8 cellular contexts compared by ENCODE assay signal in genomic region chr12:89756638-89757321, GRCh38. TPM values are rescaled to one million over a fixed set of nuclear protein-coding genes. Genes with fewer than 3 reads are reported as not detected.
DNase-seq lines count a peak whose midpoint lies in the region; ATAC-seq and TF ChIP-seq lines count a peak whose summit lies in the region.

No MANE protein-coding gene starts in this region.

- H3K4me1 ChIP-seq in smooth muscle cell (ENCODE audit: low read depth) = no peaks in the 10 kb centered on the region

- DNase-seq in EL = peak; percentile 97
- peak; percentile 82 to 97 for DNase-seq in SW 1271 (lab: John Stamatoyannopoulos, UW)
- DNase-seq in fibroblast of villous mesenchyme (ENCODE audit: low read depth) = peak; percentile 99
- DNase-seq in smooth muscle cell (lab: John Stamatoyannopoulos, UW; ENCODE audit: unreplicated experiment) = no peak
- no peak for DNase-seq in NCI-H2227 treated with DMSO at 0.1 percent for 48 hours (lab: John Stamatoyannopoulos, UW)
- no peak for DNase-seq in NCI-H748 (lab: John Stamatoyannopoulos, UW; ENCODE audit: unreplicated experiment)

- H3K27me3 ChIP-seq in smooth muscle cell (ENCODE audit: low read depth) = no peaks in the 10 kb centered on the region

- no peak for TF ChIP-seq CTCF in fibroblast of villous mesenchyme (IDR thresholded peaks at IDR 0.05; ENCODE audit: insufficient read depth, low read depth, low read length)
- TF ChIP-seq CTCF in smooth muscle cell (IDR thresholded peaks at IDR 0.05; ENCODE audit: borderline replicate concordance, insufficient read depth, poor library complexity, severe bottlenecking) = no peak

- H3K9me3 ChIP-seq in smooth muscle cell (replicated peaks; ENCODE audit: low read depth) = no peaks in the 10 kb centered on the region

- ATAC-seq in GM19438 (IDR thresholded peaks at IDR 0.05; ENCODE audit: low read depth, unreplicated experiment) (peak; percentile 95), HG03432 (IDR thresholded peaks at IDR 0.05; ENCODE audit: unreplicated experiment) (peak; percentile 95)

- H2AFZ ChIP-seq in smooth muscle cell (ENCODE audit: low read depth) = no peak overlapping the region

- H3K27ac ChIP-seq in smooth muscle cell (ENCODE audit: low read depth) = peak overlapping the region; percentile 91

- no peaks in the 10 kb centered on the region for H3K36me3 ChIP-seq in smooth muscle cell (ENCODE audit: low read depth)

- H3K9ac ChIP-seq in smooth muscle cell (ENCODE audit: low read depth) = peak overlapping the region; percentile 63

- no peaks in the 10 kb centered on the region for H3F3A ChIP-seq in smooth muscle cell (ENCODE audit: low read depth)

- 16% methylated on average over 4 of the region's 4 CpGs for WGBS in smooth muscle cell (ENCODE audit: low lambda C conversion rate)

- H3K79me2 ChIP-seq in smooth muscle cell (ENCODE audit: low read depth) = no peaks in the 10 kb centered on the region

- H4K20me1 ChIP-seq in smooth muscle cell (ENCODE audit: low read depth) = no peaks in the 10 kb centered on the region

- H3K4me3 ChIP-seq in fibroblast of villous mesenchyme (ENCODE audit: low read depth, low read length) (no peak overlapping the region), smooth muscle cell (no peak overlapping the region)

- H3K4me2 ChIP-seq in smooth muscle cell = peak overlapping the region; percentile 22

RNA-seq across cellular contexts. Expression of gene ATP2B1, which starts 48.1 kb away (rescaled TPM):
- total RNA-seq in fibroblast of villous mesenchyme = 175 and 214 TPM in 2 replicates
- total RNA-seq in smooth muscle cell = 70.1 and 81.7 TPM in 2 replicates
- polyA plus RNA-seq in smooth muscle cell = 42.8 and 76.2 TPM in 2 replicates

Comparison
In these comparisons a context has a peak if more than half of its experiments do, and no peak if none do; other contexts are left out.
1. DNase-seq: peak in EL (single experiment), SW 1271 (2 of 2) and fibroblast of villous mesenchyme (single experiment); none in smooth muscle cell (single experiment), NCI-H2227 treated with DMSO at 0.1 percent for 48 hours (single experiment) and NCI-H748 (single experiment).